In the genomic region with DNA sequence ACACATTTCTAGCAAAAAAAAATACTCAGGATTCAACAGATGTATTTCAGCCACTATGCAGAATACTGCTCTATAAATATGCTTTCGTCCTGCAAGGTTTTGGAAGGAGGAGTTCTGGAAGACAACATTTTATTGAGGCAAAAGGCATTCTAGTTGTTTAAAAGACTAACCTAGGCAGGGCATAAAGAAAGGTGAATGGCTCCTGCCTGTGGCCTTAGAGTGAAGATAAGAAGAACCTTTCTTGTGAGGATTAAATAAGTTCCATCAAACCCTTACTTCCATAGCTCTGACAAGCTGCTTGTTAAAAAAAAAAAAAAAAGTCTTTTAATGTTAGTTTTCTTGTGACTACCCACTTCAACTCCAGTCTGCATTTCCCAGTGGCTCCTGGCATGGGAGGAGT, we compare ENCODE assay signal across 9 cellular contexts.
"Had no signal": no experiment of that assay in that cellular context is flagged by ENCODE, and none has a peak within 500 bp of the region (broad histone marks: within the 10 kb centered on the region; RNA-seq: fewer than 3 reads in every experiment).

No MANE protein-coding gene starts in this region.

- H3K9me3 ChIP-seq: HAP-1 had no signal

- H3K4me1 ChIP-seq: HAP-1 had no signal

- ATAC-seq: HCT116 had no signal

- H3K36me3 ChIP-seq: HAP-1 had no signal

- H2AFZ ChIP-seq: GM23248 had no signal

- H3K27ac Mint-ChIP-seq: HFFc6 had no signal

- H3K27ac ChIP-seq: GM23248, HL-60 had no signal

- DNase-seq: GM23248, GOT3, H7, HFFc6, IMR-90, KBM-7 had no signal

- H3K4me3 Mint-ChIP-seq: HFFc6 had no signal

- H3K4me3 ChIP-seq: GM23248, HAP-1 had no signal

- H3K9ac ChIP-seq: GM23248 had no signal
